Comparison of ENCODE assay signal across 17 cellular contexts in the genomic region with DNA sequence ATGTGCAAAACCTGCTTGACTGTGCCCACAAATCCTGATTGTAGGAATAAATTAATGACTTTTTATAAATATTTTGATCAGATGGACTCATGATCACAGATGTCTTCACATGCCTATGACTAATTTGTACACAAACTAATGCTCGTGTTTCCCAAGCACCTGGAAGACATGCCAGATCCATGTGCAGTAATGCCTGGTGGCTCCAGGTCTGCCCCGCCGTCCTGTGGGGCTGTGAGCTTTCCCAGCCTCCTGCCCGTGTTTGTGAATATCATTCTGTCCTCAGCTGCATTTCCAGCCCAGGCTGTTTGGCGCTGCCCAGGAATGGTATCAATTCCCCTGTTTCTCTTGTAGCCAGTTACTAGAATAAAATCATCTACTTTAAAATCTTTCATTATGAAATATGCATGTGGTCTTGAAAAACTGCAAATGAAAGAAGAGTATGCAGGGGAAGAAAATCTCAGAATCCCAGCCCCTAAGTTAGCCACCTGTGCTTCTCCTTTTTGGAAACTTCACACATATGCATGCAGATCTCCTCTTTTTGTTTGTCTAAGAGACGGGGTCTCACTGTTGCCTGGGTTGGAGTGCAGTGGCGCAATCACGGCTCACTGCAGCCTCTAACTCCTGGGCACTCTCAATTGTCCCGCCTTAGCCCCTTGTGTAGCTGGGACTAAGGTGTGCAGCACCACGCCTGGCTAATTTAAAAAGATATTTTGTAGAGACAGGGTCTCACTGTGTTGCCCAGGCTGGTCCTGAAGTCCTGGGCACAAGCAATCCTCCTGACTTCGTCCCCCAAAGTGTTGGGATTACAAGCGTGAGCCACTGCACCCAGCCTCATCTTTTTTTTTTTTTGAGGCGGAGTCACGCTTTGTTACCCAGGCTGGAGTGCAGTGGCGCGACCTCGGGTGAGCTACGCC. TPM values are rescaled to one million over a fixed set of nuclear protein-coding genes. Genes with fewer than 3 reads are reported as not detected.
DNase-seq lines count a peak whose midpoint lies in the region; ATAC-seq and TF ChIP-seq lines count a peak whose summit lies in the region.
"Had no signal": no experiment of that assay in that cellular context is flagged by ENCODE, and none has a peak within 500 bp of the region (broad histone marks: within the 10 kb centered on the region; RNA-seq: fewer than 3 reads in every experiment).

No MANE protein-coding gene starts in this region.

- no peaks in the 10 kb centered on the region for H3K9me3 ChIP-seq in T-helper 17 cell (ENCODE audit: control insufficient read depth, low read length, poor library complexity, severe bottlenecking)
- H3K9me3 ChIP-seq: vagina had no signal

- in situ Hi-C loops in GM18951 (cut with MboI; ENCODE audit: low sequenced_read_pairs, unreplicated experiment): no loop called here

- TF ChIP-seq CTCF in 22Rv1 (IDR thresholded peaks at IDR 0.05): no peak
- TF ChIP-seq CTCF in foreskin keratinocyte (conservative IDR thresholded peaks at IDR 0.05): no peak
- no peak for TF ChIP-seq CTCF in GM10248 (IDR thresholded peaks at IDR 0.05; ENCODE audit: control extremely low read depth, extremely low read depth, low read depth, missing control alignments)

- peak; percentile 3 for TF ChIP-seq POLR2A in GM18951 (IDR thresholded peaks at IDR 0.05; ENCODE audit: extremely low read depth, insufficient read depth, insufficient read length)

- DNase-seq in T-helper 17 cell: no peak
- DNase-seq in foreskin keratinocyte: peak in 1 of 2 donors; percentile 49
- no peak for DNase-seq in NCI-H2107 treated with DMSO at 0.1 percent for 48 hours (lab: John Stamatoyannopoulos, UW; ENCODE audit: unreplicated experiment)
- DNase-seq in GM10248 (ENCODE audit: extremely low spot score): no peak
- DNase-seq: activated CD4-positive, alpha-beta memory T cell treated with anti-CD3 and anti-CD28 coated beads for 36 hours; activated effector memory CD4-positive, alpha-beta T cell treated with anti-CD3 and anti-CD28 coated beads, Interleukin-2, amount 50 U/mL, for 16 hours; caudate nucleus; DMS79 treated with DMSO at 0.1 percent for 48 hours; NCI-H524 had no signal

- no peaks in the 10 kb centered on the region for H3K27me3 Mint-ChIP-seq in T-helper 17 cell
- H3K27me3 Mint-ChIP-seq: activated CD4-positive, alpha-beta memory T cell treated with anti-CD3 and anti-CD28 coated beads for 36 hours had no signal

- ATAC-seq in T-helper 17 cell (no peak), foreskin keratinocyte (peak; percentile 70), GM18873 (IDR thresholded peaks at IDR 0.05; ENCODE audit: low FRiP score, unreplicated experiment) (no peak), GM21723 (IDR thresholded peaks at IDR 0.05; ENCODE audit: unreplicated experiment) (no peak)

- H3K27me3 ChIP-seq in foreskin keratinocyte: no peaks in the 10 kb centered on the region
- H3K27me3 ChIP-seq: vagina had no signal

- peaks cover 29% of the 10 kb centered on the region for H3K4me1 Mint-ChIP-seq in T-helper 17 cell

- H3K4me1 ChIP-seq in foreskin keratinocyte: no peaks in the 10 kb centered on the region

- H3K27ac Mint-ChIP-seq in T-helper 17 cell: peak overlapping the region; percentile 67
- H3K27ac Mint-ChIP-seq: activated CD4-positive, alpha-beta memory T cell treated with anti-CD3 and anti-CD28 coated beads for 36 hours; mesothelial cell of epicardium had no signal

- H3K27ac ChIP-seq in 22Rv1 (peak overlapping the region; percentile 98), foreskin keratinocyte (no peak overlapping the region)
- H3K27ac ChIP-seq: epithelial cell of prostate, vagina had no signal

- CTCF ChIA-PET in GM10248 (lab: Yijun Ruan, JAX): no interaction called here

- POLR2A ChIA-PET in GM10248 (lab: Yijun Ruan, JAX): interaction anchor here (0.7 to 6.1 kb wide), 3 partner anchors 15 to 221 kb away, joined by 3 to 29 read pairs (median 3); partner anchors contain the start of gene UBE2S

- no peaks in the 10 kb centered on the region for H3K36me3 Mint-ChIP-seq in T-helper 17 cell (ENCODE audit: low read depth)

- no peak overlapping the region for H3K4me3 Mint-ChIP-seq in T-helper 17 cell
- H3K4me3 Mint-ChIP-seq: activated CD4-positive, alpha-beta memory T cell treated with anti-CD3 and anti-CD28 coated beads for 36 hours; mesothelial cell of epicardium had no signal

RNA-seq across cellular contexts. Expression of gene RPL28, which starts 6.2 kb away (rescaled TPM):
- 1,000 to 10,000 TPM; 3,164 to 3,616 TPM for total RNA-seq in T-helper 17 cell
- total RNA-seq in foreskin keratinocyte: 893 and 988 TPM in 2 replicates
- 1,338 and 1,473 TPM in 2 replicates for polyA plus RNA-seq in foreskin keratinocyte

RNA-seq across cellular contexts. Expression of gene TMEM238, which starts 7.9 kb away (rescaled TPM):
- 10 to 100 TPM; 14.6 to 19.5 TPM for total RNA-seq in T-helper 17 cell
- total RNA-seq in foreskin keratinocyte: 1.4 and 1.5 TPM in 2 replicates
- 1.5 and 1.8 TPM in 2 replicates for polyA plus RNA-seq in foreskin keratinocyte

RNA-seq across cellular contexts. Expression of gene TMEM190, which starts 15.3 kb away (rescaled TPM):
- not detected for total RNA-seq in T-helper 17 cell
- total RNA-seq in foreskin keratinocyte: not detected in 2 replicates
- polyA plus RNA-seq in foreskin keratinocyte: not detected in 2 replicates
- total RNA-seq: activated CD4-positive, alpha-beta memory T cell treated with anti-CD3 and anti-CD28 coated beads for 36 hours; posterior vena cava; vagina had no signal

RNA-seq across cellular contexts. Expression of gene UBE2S, which starts 15.6 kb away (rescaled TPM):
- total RNA-seq in T-helper 17 cell (10 to 100 TPM; 64.6 to 78.1 TPM), foreskin keratinocyte (99.3 and 138 TPM in 2 replicates)
- polyA plus RNA-seq in foreskin keratinocyte: 188 and 240 TPM in 2 replicates

RNA-seq across cellular contexts. Expression of gene IL11, which starts 21.7 kb away (rescaled TPM):
- total RNA-seq in T-helper 17 cell: under 1 TPM; 0.25 to 0.89 TPM
- 3.7 and 5.8 TPM in 2 replicates for total RNA-seq in foreskin keratinocyte
- polyA plus RNA-seq in foreskin keratinocyte: 4.1 and 5.4 TPM in 2 replicates
- total RNA-seq: posterior vena cava, vagina had no signal
